8 cellular contexts compared by ENCODE assay signal in the genomic region with DNA sequence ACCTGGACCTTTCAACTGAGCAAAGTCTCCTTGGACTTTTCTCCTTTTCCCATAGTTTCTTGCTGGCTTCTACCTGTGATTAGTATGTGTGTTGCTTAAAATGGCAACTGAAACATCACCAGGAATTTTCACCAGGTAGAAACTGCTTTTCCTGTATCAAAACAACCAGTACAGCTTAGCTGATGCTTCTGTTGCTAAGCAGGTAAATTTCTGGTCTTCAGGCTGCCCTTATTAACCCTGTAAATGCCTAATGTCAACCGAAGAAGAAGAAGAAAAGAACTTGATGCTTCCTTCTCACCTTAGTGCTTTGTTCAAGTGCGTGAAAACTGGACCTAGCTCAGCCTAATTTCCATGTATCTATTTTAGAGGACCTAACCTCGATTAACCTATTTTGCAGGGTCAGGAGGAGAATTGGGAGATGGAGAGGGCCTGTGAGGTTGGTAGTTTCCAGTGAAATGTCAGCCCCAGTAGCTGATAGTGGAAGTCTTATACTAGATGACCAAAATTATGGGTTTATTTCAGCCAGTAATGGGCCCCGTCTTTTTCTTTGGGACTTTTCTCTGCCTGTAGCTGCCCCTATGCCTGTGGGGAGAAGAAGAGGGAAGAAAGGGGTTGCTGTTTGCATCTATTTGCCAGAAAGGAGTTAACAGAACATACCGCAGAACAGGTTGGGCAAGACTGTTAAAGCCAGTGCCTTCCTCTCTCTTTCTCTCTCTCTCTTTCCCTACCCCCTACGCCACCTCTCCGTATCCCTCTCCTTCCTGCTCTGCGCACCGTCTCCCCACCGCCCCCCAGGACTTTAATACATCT. TPM values are rescaled to one million over a fixed set of nuclear protein-coding genes. Genes with fewer than 3 reads are reported as not detected.
DNase-seq lines count a peak whose midpoint lies in the region; ATAC-seq and TF ChIP-seq lines count a peak whose summit lies in the region.

No MANE protein-coding gene starts in this region.

- TF ChIP-seq CTCF in neural progenitor cell (IDR thresholded peaks at IDR 0.05) (no peak), omental fat pad (IDR thresholded peaks at IDR 0.05) (no peak)

- H3K4me2 ChIP-seq in neural progenitor cell, result no peak overlapping the region

- no peak overlapping the region for H3K27ac ChIP-seq in neural progenitor cell

- peak overlapping the region; percentile 65 for H3K27ac Mint-ChIP-seq in central memory CD8-positive, alpha-beta T cell (ENCODE audit: low read depth)
- H3K27ac Mint-ChIP-seq in neural progenitor cell, result peak overlapping the region; percentile 48

- H3K4me1 Mint-ChIP-seq in central memory CD8-positive, alpha-beta T cell, result peaks cover 61% of the 10 kb centered on the region
- H3K4me1 Mint-ChIP-seq in neural progenitor cell, result peaks cover 54% of the 10 kb centered on the region

- H3K4me1 ChIP-seq in neural progenitor cell, result peaks cover 64% of the 10 kb centered on the region

- H2AFZ ChIP-seq in neural progenitor cell (replicated peaks), result no peak overlapping the region

- no peak overlapping the region for H3K9ac ChIP-seq in neural progenitor cell

- H3K9me3 ChIP-seq in neural progenitor cell (ENCODE audit: low read depth), result no peaks in the 10 kb centered on the region

- H3K9me3 Mint-ChIP-seq in central memory CD8-positive, alpha-beta T cell, result no peaks in the 10 kb centered on the region
- H3K9me3 Mint-ChIP-seq in neural progenitor cell, result no peaks in the 10 kb centered on the region

- DNase-seq in DMS53 treated with DMSO at 0.1 percent for 48 hours (lab: John Stamatoyannopoulos, UW; ENCODE audit: unreplicated experiment) (peak; percentile 81), NCI-H1048 (lab: John Stamatoyannopoulos, UW) (peak; percentile 44), neural progenitor cell (ENCODE audit: low spot score) (no peak), omental fat pad (ENCODE audit: low spot score) (no peak), NCI-H2107 (lab: John Stamatoyannopoulos, UW) (no peak), hypothalamus (lab: John Stamatoyannopoulos, UW) (no peak)
- no peak for DNase-seq in central memory CD8-positive, alpha-beta T cell (ENCODE audit: low spot score in 2 of 2)

- no peak for ATAC-seq in central memory CD8-positive, alpha-beta T cell (replicated peaks; ENCODE audit: extremely low read depth, poor library complexity, severe bottlenecking)
- ATAC-seq in omental fat pad (ENCODE audit: low FRiP score) (no peak), HG02981 (IDR thresholded peaks at IDR 0.05; ENCODE audit: unreplicated experiment) (no peak)

- H3K4me3 ChIP-seq in neural progenitor cell, result no peak overlapping the region

- peaks cover 12% of the 10 kb centered on the region for H4K20me1 ChIP-seq in neural progenitor cell (ENCODE audit: low read depth)

- peaks cover 8% of the 10 kb centered on the region for H3K36me3 Mint-ChIP-seq in central memory CD8-positive, alpha-beta T cell (ENCODE audit: insufficient read depth)
- no peaks in the 10 kb centered on the region for H3K36me3 Mint-ChIP-seq in neural progenitor cell

- peaks cover 48% of the 10 kb centered on the region for H3K79me2 ChIP-seq in neural progenitor cell (ENCODE audit: low read depth)

- H3K27me3 ChIP-seq in neural progenitor cell, result peaks cover 3% of the 10 kb centered on the region

- peak overlapping the region; percentile 36 for H3K4me3 Mint-ChIP-seq in central memory CD8-positive, alpha-beta T cell
- H3K4me3 Mint-ChIP-seq in neural progenitor cell, result no peak overlapping the region

- H3F3A ChIP-seq in neural progenitor cell (ENCODE audit: low read depth), result peaks cover 20% of the 10 kb centered on the region

- H3K36me3 ChIP-seq in neural progenitor cell, result no peaks in the 10 kb centered on the region

- no peaks in the 10 kb centered on the region for H3K27me3 Mint-ChIP-seq in central memory CD8-positive, alpha-beta T cell
- H3K27me3 Mint-ChIP-seq in neural progenitor cell (ENCODE audit: insufficient read depth, low read depth), result peaks cover 4% of the 10 kb centered on the region

RNA-seq across cellular contexts. Expression of gene RREB1, which starts 37.7 kb away (rescaled TPM):
- 12.1 and 13.1 TPM in 2 replicates for total RNA-seq in neural progenitor cell (ENCODE audit: low replicate concordance)
- 10 to 100 TPM; 24.9 to 48.1 (median 40.6) TPM for total RNA-seq in omental fat pad

Comparison
In these comparisons a context has a peak if more than half of its experiments do, and no peak if none do; other contexts are left out.
1. DNase-seq: peak in DMS53 treated with DMSO at 0.1 percent for 48 hours (single experiment) and NCI-H1048 (single experiment); none in central memory CD8-positive, alpha-beta T cell (0 of 2), neural progenitor cell (single experiment), omental fat pad (single experiment), NCI-H2107 (single experiment) and hypothalamus (0 of 51).